ENCODE assay signal across 1 cellular context in genomic region chr3:44976002-44976815, GRCh38.
A peak's percentile ranks its signal among the peaks of the same experiment; 100 is the strongest.
TF ChIP-seq lines count a peak whose summit lies in the region.

TSS of gene EXOSC7 (plus strand) at chr3:44976244. CDS start at chr3:44976278, 34 bp downstream.
TSS of gene ZDHHC3 (minus strand) at chr3:44976174. CDS start at chr3:44959436, 16,738 bp downstream.

TF ChIP-seq in HepG2, 621 proteins besides CTCF, POLR2A, EP300 and RAD21 (continued from another document and continues in another):
- TF ChIP-seq REST (IDR thresholded peaks at IDR 0.05; ENCODE audit: borderline replicate concordance in 1 of 2, low read depth in 1 of 2, low read length in 2 of 2), result peak in 1 of 2 experiments; percentile 20; a peak in 1 of 4 replicates
- TF ChIP-seq TIGD3 (CRISPR knock-in tag; IDR thresholded peaks at IDR 0.05; ENCODE audit: borderline replicate concordance), result no peak
- peak; percentile 53 for TF ChIP-seq TEAD3 (CRISPR knock-in tag; optimal IDR thresholded peaks at IDR 0.05; ENCODE audit: borderline replicate concordance)
- no peak; the same call in 1 of the 2 replicates for TF ChIP-seq CSRNP1 (CRISPR knock-in tag; IDR thresholded peaks at IDR 0.05)
- peak; percentile 53; the same call in 1 of the 2 replicates for TF ChIP-seq SIN3B (IDR thresholded peaks at IDR 0.05; ENCODE audit: low read length)
- TF ChIP-seq SOX6 (IDR thresholded peaks at IDR 0.05), result no peak
- TF ChIP-seq SOX6 (CRISPR knock-in tag; IDR thresholded peaks at IDR 0.05), result no peak
- TF ChIP-seq ZSCAN22 (CRISPR knock-in tag; IDR thresholded peaks at IDR 0.05), result no peak
- 0 out of 2 replicates have a peak, but pooled peaks have one; percentile 31 for TF ChIP-seq ARNTL (CRISPR knock-in tag; IDR thresholded peaks at IDR 0.05)
- no peak for TF ChIP-seq NFAT5 (CRISPR knock-in tag; IDR thresholded peaks at IDR 0.05)
- TF ChIP-seq SNRNP70 (IDR thresholded peaks at IDR 0.05; ENCODE audit: low read depth, low read length), result no peak
- no peak for TF ChIP-seq RFX5 (IDR thresholded peaks at IDR 0.05; ENCODE audit: low read depth, low read length)
- TF ChIP-seq IRF2 (CRISPR knock-in tag; IDR thresholded peaks at IDR 0.05), result peak; percentile 76; the same call in 1 of the 2 replicates
- TF ChIP-seq ZNF543 (CRISPR knock-in tag; IDR thresholded peaks at IDR 0.05), result no peak
- peak; percentile 53; the same call in 1 of the 2 replicates for TF ChIP-seq NR0B2 (CRISPR knock-in tag; IDR thresholded peaks at IDR 0.05)
- TF ChIP-seq TAF15 (IDR thresholded peaks at IDR 0.05; ENCODE audit: low read depth, low read length, poor library complexity, severe bottlenecking), result no peak
- TF ChIP-seq ZFP82 (CRISPR knock-in tag; IDR thresholded peaks at IDR 0.05; ENCODE audit: borderline replicate concordance), result no peak
- peak; percentile 88 for TF ChIP-seq DMAP1 (CRISPR knock-in tag; IDR thresholded peaks at IDR 0.05)
- TF ChIP-seq RERE (CRISPR knock-in tag; IDR thresholded peaks at IDR 0.05; ENCODE audit: low read depth), result 0 out of 2 replicates have a peak, but pooled peaks have one; percentile 46
- TF ChIP-seq NKX3-1 (CRISPR knock-in tag; IDR thresholded peaks at IDR 0.05), result no peak; the same call in 1 of the 2 replicates
- no peak for TF ChIP-seq ZBTB10 (CRISPR knock-in tag; IDR thresholded peaks at IDR 0.05; ENCODE audit: borderline replicate concordance)
- TF ChIP-seq ZNF777 (CRISPR knock-in tag; IDR thresholded peaks at IDR 0.05), result 0 out of 2 replicates have a peak, but pooled peaks have one; percentile 46
- TF ChIP-seq SNAI1 (CRISPR knock-in tag; IDR thresholded peaks at IDR 0.05; ENCODE audit: borderline replicate concordance), result peak; percentile 81; the same call in 1 of the 2 replicates
- TF ChIP-seq ZMYM3 (CRISPR knock-in tag; IDR thresholded peaks at IDR 0.05), result peak; percentile 83
- TF ChIP-seq ZNF33B (CRISPR knock-in tag; IDR thresholded peaks at IDR 0.05), result no peak
- TF ChIP-seq TGIF2 (CRISPR knock-in tag; IDR thresholded peaks at IDR 0.05), result no peak; the same call in none of the 2 replicates
- TF ChIP-seq ZNF841 (CRISPR knock-in tag; IDR thresholded peaks at IDR 0.05; ENCODE audit: borderline replicate concordance), result no peak
- no peak for TF ChIP-seq SOX5 (CRISPR knock-in tag; IDR thresholded peaks at IDR 0.05; ENCODE audit: borderline replicate concordance)
- 0 out of 2 replicates have a peak, but pooled peaks have one; percentile 43 for TF ChIP-seq ZNF431 (CRISPR knock-in tag; IDR thresholded peaks at IDR 0.05; ENCODE audit: borderline replicate concordance, low read depth)
- TF ChIP-seq NFIB (CRISPR knock-in tag; IDR thresholded peaks at IDR 0.05; ENCODE audit: borderline replicate concordance), result no peak
- TF ChIP-seq ZFP1 (CRISPR knock-in tag; IDR thresholded peaks at IDR 0.05), result 0 out of 2 replicates have a peak, but pooled peaks have one; percentile 36
- TF ChIP-seq ZNF883 (CRISPR knock-in tag; IDR thresholded peaks at IDR 0.05; ENCODE audit: not compliant biosample characterization), result peak; percentile 45
- no peak for TF ChIP-seq ZNF598 (CRISPR knock-in tag; IDR thresholded peaks at IDR 0.05; ENCODE audit: borderline replicate concordance)
- peak; percentile 63; the same call in 1 of the 2 replicates for TF ChIP-seq BCL3 (CRISPR knock-in tag; IDR thresholded peaks at IDR 0.05)
- no peak for TF ChIP-seq ZNF747 (CRISPR knock-in tag; IDR thresholded peaks at IDR 0.05; ENCODE audit: borderline replicate concordance)
- TF ChIP-seq ETV5 (CRISPR knock-in tag; IDR thresholded peaks at IDR 0.05; ENCODE audit: borderline replicate concordance), result no peak
